ENCODE assay signal across 9 cellular contexts in genomic region chr22:43462701-43463100, GRCh38.
"Had no signal": no experiment of that assay in that cellular context is flagged by ENCODE, and none has a peak within 500 bp of the region (broad histone marks: within the 10 kb centered on the region; RNA-seq: fewer than 3 reads in every experiment).

No MANE protein-coding gene starts in this region.

- H3K4me3 Mint-ChIP-seq: GM23338, H9, HFFc6 had no signal

- H3K9me3 ChIP-seq: HAP-1 had no signal

- H3K4me1 ChIP-seq: HAP-1 had no signal

- H3K4me1 Mint-ChIP-seq: GM23338, H9 had no signal

- H3K36me3 ChIP-seq: HAP-1 had no signal

- ATAC-seq: GM23338, HCT116 had no signal

- DNase-seq: GM23248, GOT3, H7, H9, HCEC 1CT, HFFc6 had no signal

- H3K27ac ChIP-seq: GM23248 had no signal

- H3K4me3 ChIP-seq: GM23248, GM23338, HAP-1 had no signal

- H3K27ac Mint-ChIP-seq: GM23338, H9, HFFc6 had no signal
